In genomic region chr7:5445991-5446594, GRCh38 we compare ENCODE assay signal across 1 cellular context.
A peak's percentile ranks its signal among the peaks of the same experiment; 100 is the strongest.
TF ChIP-seq lines count a peak whose summit lies in the region.

No MANE protein-coding gene starts in this region.

TF ChIP-seq in HepG2, 621 proteins besides CTCF, POLR2A, EP300 and RAD21 (continued from another document and continues in another):
- TF ChIP-seq ZBTB26 (CRISPR knock-in tag; IDR thresholded peaks at IDR 0.05; ENCODE audit: borderline replicate concordance) (peak; percentile 86; the same call in 1 of the 2 replicates), ZBTB38 (CRISPR knock-in tag; IDR thresholded peaks at IDR 0.05) (peak; percentile 45; the same call in 1 of the 2 replicates), ZNF441 (CRISPR knock-in tag; IDR thresholded peaks at IDR 0.05; ENCODE audit: borderline replicate concordance) (no peak), KIAA2018 (CRISPR knock-in tag; IDR thresholded peaks at IDR 0.05; ENCODE audit: borderline replicate concordance) (no peak), SPEN (CRISPR knock-in tag; IDR thresholded peaks at IDR 0.05; ENCODE audit: low read depth) (peak; percentile 40; the same call in 1 of the 2 replicates), KMT2A (CRISPR knock-in tag; IDR thresholded peaks at IDR 0.05) (no peak), ZNF776 (CRISPR knock-in tag; IDR thresholded peaks at IDR 0.05) (no peak), MXI1 (IDR thresholded peaks at IDR 0.05; ENCODE audit: borderline replicate concordance, low read depth, low read length) (peak; percentile 14; the same call in 1 of the 3 replicates), KDM5B (CRISPR knock-in tag; IDR thresholded peaks at IDR 0.05; ENCODE audit: borderline replicate concordance) (peak; percentile 40; the same call in 1 of the 2 replicates), ZNF33B (CRISPR knock-in tag; IDR thresholded peaks at IDR 0.05) (no peak), IRF2 (CRISPR knock-in tag; IDR thresholded peaks at IDR 0.05) (peak; percentile 34), ZFP41 (CRISPR knock-in tag; IDR thresholded peaks at IDR 0.05; ENCODE audit: borderline replicate concordance) (no peak), HDAC6 (IDR thresholded peaks at IDR 0.05; ENCODE audit: low read depth, low read length) (no peak), ZNF616 (CRISPR knock-in tag; IDR thresholded peaks at IDR 0.05; ENCODE audit: low read depth) (no peak), TOE1 (CRISPR knock-in tag; IDR thresholded peaks at IDR 0.05) (no peak), ZNF546 (CRISPR knock-in tag; conservative IDR thresholded peaks at IDR 0.05) (no peak), THAP11 (CRISPR knock-in tag; IDR thresholded peaks at IDR 0.05) (0 out of 2 replicates have a peak, but pooled peaks have one; percentile 27), ZNF703 (CRISPR knock-in tag; IDR thresholded peaks at IDR 0.05; ENCODE audit: borderline replicate concordance) (no peak), ZNF574 (CRISPR knock-in tag; IDR thresholded peaks at IDR 0.05) (0 out of 2 replicates have a peak, but pooled peaks have one; percentile 24), ZBTB7B (CRISPR knock-in tag; IDR thresholded peaks at IDR 0.05) (peak; percentile 81), ZNF383 (CRISPR knock-in tag; IDR thresholded peaks at IDR 0.05; ENCODE audit: borderline replicate concordance) (no peak), ZFP36 (IDR thresholded peaks at IDR 0.05; ENCODE audit: borderline replicate concordance, low read depth, low read length, partially characterized antibody) (no peak), RXRB (CRISPR knock-in tag; IDR thresholded peaks at IDR 0.05; ENCODE audit: borderline replicate concordance) (peak; percentile 58), RORA (CRISPR knock-in tag; IDR thresholded peaks at IDR 0.05) (no peak), SATB2 (CRISPR knock-in tag; IDR thresholded peaks at IDR 0.05) (no peak), ZNF550 (CRISPR knock-in tag; IDR thresholded peaks at IDR 0.05; ENCODE audit: borderline replicate concordance) (no peak)
- TF ChIP-seq, protein P1, sequence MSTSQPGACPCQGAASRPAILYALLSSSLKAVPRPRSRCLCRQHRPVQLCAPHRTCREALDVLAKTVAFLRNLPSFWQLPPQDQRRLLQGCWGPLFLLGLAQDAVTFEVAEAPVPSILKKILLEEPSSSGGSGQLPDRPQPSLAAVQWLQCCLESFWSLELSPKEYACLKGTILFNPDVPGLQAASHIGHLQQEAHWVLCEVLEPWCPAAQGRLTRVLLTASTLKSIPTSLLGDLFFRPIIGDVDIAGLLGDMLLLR (CRISPR knock-in tag; IDR thresholded peaks at IDR 0.05): no peak
- TF ChIP-seq, protein P2, sequence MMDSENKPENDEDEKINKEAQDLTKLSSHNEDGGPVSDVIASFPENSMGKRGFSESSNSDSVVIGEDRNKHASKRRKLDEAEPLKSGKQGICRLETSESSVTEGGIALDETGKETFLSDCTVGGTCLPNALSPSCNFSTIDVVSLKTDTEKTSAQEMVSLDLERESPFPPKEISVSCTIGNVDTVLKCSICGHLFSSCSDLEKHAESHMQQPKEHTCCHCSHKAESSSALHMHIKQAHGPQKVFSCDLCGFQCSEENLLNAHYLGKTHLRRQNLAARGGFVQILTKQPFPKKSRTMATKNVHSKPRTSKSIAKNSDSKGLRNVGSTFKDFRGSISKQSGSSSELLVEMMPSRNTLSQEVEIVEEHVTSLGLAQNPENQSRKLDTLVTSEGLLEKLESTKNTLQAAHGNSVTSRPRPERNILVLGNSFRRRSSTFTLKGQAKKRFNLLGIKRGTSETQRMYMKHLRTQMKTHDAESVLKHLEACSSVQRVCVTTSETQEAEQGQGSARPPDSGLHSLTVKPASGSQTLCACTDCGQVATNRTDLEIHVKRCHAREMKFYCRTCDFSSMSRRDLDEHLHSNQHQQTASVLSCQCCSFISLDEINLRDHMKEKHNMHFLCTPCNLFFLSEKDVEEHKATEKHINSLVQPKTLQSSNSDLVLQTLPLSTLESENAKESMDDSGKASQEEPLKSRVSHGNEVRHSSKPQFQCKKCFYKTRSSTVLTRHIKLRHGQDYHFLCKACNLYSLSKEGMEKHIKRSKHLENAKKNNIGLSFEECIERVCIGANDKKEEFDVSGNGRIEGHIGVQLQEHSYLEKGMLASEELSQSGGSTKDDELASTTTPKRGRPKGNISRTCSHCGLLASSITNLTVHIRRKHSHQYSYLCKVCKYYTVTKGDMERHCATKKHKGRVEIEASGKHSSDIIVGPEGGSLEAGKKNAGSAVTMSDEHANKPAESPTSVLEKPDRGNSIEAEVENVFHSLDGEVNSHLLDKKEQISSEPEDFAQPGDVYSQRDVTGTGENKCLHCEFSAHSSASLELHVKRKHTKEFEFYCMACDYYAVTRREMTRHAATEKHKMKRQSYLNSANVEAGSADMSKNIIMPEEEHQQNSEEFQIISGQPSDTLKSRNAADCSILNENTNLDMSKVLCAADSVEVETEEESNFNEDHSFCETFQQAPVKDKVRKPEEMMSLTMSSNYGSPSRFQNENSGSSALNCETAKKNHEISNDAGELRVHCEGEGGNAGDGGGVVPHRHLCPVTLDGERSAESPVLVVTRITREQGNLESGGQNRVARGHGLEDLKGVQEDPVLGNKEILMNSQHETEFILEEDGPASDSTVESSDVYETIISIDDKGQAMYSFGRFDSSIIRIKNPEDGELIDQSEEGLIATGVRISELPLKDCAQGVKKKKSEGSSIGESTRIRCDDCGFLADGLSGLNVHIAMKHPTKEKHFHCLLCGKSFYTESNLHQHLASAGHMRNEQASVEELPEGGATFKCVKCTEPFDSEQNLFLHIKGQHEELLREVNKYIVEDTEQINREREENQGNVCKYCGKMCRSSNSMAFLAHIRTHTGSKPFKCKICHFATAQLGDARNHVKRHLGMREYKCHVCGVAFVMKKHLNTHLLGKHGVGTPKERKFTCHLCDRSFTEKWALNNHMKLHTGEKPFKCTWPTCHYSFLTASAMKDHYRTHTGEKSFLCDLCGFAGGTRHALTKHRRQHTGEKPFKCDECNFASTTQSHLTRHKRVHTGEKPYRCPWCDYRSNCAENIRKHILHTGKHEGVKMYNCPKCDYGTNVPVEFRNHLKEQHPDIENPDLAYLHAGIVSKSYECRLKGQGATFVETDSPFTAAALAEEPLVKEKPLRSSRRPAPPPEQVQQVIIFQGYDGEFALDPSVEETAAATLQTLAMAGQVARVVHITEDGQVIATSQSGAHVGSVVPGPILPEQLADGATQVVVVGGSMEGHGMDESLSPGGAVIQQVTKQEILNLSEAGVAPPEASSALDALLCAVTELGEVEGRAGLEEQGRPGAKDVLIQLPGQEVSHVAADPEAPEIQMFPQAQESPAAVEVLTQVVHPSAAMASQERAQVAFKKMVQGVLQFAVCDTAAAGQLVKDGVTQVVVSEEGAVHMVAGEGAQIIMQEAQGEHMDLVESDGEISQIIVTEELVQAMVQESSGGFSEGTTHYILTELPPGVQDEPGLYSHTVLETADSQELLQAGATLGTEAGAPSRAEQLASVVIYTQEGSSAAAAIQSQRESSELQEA (CRISPR knock-in tag; IDR thresholded peaks at IDR 0.05; ENCODE audit: not compliant biosample characterization): no peak
- TF ChIP-seq, protein P3, sequence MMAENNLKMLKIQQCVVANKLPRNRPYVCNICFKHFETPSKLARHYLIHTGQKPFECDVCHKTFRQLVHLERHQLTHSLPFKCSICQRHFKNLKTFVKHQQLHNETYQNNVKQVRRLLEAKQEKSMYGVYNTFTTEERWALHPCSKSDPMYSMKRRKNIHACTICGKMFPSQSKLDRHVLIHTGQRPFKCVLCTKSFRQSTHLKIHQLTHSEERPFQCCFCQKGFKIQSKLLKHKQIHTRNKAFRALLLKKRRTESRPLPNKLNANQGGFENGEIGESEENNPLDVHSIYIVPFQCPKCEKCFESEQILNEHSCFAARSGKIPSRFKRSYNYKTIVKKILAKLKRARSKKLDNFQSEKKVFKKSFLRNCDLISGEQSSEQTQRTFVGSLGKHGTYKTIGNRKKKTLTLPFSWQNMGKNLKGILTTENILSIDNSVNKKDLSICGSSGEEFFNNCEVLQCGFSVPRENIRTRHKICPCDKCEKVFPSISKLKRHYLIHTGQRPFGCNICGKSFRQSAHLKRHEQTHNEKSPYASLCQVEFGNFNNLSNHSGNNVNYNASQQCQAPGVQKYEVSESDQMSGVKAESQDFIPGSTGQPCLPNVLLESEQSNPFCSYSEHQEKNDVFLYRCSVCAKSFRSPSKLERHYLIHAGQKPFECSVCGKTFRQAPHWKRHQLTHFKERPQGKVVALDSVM (CRISPR knock-in tag; IDR thresholded peaks at IDR 0.05): peak; percentile 90
- TF ChIP-seq, protein P4, sequence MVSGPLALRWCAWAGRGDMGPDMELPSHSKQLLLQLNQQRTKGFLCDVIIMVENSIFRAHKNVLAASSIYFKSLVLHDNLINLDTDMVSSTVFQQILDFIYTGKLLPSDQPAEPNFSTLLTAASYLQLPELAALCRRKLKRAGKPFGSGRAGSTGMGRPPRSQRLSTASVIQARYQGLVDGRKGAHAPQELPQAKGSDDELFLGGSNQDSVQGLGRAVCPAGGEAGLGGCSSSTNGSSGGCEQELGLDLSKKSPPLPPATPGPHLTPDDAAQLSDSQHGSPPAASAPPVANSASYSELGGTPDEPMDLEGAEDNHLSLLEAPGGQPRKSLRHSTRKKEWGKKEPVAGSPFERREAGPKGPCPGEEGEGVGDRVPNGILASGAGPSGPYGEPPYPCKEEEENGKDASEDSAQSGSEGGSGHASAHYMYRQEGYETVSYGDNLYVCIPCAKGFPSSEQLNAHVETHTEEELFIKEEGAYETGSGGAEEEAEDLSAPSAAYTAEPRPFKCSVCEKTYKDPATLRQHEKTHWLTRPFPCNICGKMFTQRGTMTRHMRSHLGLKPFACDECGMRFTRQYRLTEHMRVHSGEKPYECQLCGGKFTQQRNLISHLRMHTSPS (CRISPR knock-in tag; IDR thresholded peaks at IDR 0.05; ENCODE audit: low read depth): peak; percentile 40; the same call in 1 of the 2 replicates
